In the genomic region with DNA sequence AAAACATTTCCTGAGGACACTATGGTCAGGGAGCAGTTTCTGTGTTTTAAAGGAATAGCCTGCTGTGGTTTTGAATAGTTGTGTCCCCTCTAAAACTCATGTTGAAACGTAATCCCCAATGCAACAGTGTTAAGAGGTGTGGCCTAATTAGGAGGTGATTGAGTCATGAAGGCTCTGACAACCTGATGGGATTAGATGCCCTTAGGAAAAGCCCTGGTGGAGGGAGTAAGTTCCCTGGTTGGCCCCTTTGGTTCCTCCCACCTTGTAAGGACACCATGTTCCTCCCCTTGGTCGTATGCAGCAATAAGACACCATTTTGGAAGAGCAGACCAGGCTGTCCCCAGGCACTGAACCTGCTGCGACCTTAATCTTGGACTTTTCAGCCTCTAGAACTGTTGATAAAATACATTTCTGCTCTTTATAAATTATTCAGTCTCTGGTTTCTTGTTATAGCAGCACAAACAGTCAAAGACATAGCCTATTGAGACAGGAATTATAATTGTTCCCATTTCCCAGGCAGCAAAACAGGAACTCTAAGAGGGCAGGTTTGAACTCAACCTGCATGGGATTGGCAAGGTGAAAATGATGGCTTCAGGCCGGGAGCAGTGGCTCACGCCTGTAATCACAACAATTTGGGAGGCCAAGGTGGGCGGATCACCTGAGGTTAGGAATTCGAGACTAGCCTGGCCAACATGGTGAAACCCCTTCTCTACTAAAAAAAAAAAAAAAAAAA, we compare ENCODE assay signal across 2 cellular contexts.
TF ChIP-seq lines count a peak whose summit lies in the region.

No MANE protein-coding gene starts in this region.

TF ChIP-seq in SK-N-SH, 30 proteins besides CTCF, POLR2A, EP300 and RAD21:
- no peak for TF ChIP-seq MXI1 (IDR thresholded peaks at IDR 0.05; ENCODE audit: low read depth, low read length)

TF ChIP-seq in SK-N-SH treated with all-trans-retinoic acid at 6 μM for 48 hours, 23 proteins besides CTCF, POLR2A, EP300 and RAD21:
- TF ChIP-seq, protein P1, sequence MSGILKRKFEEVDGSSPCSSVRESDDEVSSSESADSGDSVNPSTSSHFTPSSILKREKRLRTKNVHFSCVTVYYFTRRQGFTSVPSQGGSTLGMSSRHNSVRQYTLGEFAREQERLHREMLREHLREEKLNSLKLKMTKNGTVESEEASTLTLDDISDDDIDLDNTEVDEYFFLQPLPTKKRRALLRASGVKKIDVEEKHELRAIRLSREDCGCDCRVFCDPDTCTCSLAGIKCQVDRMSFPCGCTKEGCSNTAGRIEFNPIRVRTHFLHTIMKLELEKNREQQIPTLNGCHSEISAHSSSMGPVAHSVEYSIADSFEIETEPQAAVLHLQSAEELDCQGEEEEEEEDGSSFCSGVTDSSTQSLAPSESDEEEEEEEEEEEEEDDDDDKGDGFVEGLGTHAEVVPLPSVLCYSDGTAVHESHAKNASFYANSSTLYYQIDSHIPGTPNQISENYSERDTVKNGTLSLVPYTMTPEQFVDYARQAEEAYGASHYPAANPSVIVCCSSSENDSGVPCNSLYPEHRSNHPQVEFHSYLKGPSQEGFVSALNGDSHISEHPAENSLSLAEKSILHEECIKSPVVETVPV (CRISPR knock-in tag; IDR thresholded peaks at IDR 0.05), result no peak
- TF ChIP-seq GLIS3 (CRISPR knock-in tag; IDR thresholded peaks at IDR 0.05) (no peak), ZFP3 (CRISPR knock-in tag; IDR thresholded peaks at IDR 0.05) (no peak), ISL1 (CRISPR knock-in tag; IDR thresholded peaks at IDR 0.05) (no peak), ARNTL (CRISPR knock-in tag; IDR thresholded peaks at IDR 0.05; ENCODE audit: borderline replicate concordance, low read depth) (no peak), OSR1 (CRISPR knock-in tag; IDR thresholded peaks at IDR 0.05) (no peak), ZNF565 (CRISPR knock-in tag; conservative IDR thresholded peaks at IDR 0.05; ENCODE audit: low read depth) (no peak), CSDC2 (CRISPR knock-in tag; IDR thresholded peaks at IDR 0.05) (no peak), RARB (CRISPR knock-in tag; IDR thresholded peaks at IDR 0.05) (no peak), TCF4 (CRISPR knock-in tag; IDR thresholded peaks at IDR 0.05; ENCODE audit: borderline replicate concordance) (no peak), BACH2 (CRISPR knock-in tag; IDR thresholded peaks at IDR 0.05; ENCODE audit: borderline replicate concordance) (no peak), ZC3H10 (CRISPR knock-in tag; IDR thresholded peaks at IDR 0.05) (no peak), ESRRG (CRISPR knock-in tag; IDR thresholded peaks at IDR 0.05) (no peak), PPARA (CRISPR knock-in tag; IDR thresholded peaks at IDR 0.05; ENCODE audit: borderline replicate concordance) (no peak), ZNF8 (CRISPR knock-in tag; IDR thresholded peaks at IDR 0.05) (no peak)
- TF ChIP-seq, protein P2, sequence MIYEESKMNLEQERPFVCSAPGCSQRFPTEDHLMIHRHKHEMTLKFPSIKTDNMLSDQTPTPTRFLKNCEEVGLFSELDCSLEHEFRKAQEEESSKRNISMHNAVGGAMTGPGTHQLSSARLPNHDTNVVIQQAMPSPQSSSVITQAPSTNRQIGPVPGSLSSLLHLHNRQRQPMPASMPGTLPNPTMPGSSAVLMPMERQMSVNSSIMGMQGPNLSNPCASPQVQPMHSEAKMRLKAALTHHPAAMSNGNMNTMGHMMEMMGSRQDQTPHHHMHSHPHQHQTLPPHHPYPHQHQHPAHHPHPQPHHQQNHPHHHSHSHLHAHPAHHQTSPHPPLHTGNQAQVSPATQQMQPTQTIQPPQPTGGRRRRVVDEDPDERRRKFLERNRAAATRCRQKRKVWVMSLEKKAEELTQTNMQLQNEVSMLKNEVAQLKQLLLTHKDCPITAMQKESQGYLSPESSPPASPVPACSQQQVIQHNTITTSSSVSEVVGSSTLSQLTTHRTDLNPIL (CRISPR knock-in tag; IDR thresholded peaks at IDR 0.05; ENCODE audit: low read depth), result no peak
- TF ChIP-seq, protein P3, sequence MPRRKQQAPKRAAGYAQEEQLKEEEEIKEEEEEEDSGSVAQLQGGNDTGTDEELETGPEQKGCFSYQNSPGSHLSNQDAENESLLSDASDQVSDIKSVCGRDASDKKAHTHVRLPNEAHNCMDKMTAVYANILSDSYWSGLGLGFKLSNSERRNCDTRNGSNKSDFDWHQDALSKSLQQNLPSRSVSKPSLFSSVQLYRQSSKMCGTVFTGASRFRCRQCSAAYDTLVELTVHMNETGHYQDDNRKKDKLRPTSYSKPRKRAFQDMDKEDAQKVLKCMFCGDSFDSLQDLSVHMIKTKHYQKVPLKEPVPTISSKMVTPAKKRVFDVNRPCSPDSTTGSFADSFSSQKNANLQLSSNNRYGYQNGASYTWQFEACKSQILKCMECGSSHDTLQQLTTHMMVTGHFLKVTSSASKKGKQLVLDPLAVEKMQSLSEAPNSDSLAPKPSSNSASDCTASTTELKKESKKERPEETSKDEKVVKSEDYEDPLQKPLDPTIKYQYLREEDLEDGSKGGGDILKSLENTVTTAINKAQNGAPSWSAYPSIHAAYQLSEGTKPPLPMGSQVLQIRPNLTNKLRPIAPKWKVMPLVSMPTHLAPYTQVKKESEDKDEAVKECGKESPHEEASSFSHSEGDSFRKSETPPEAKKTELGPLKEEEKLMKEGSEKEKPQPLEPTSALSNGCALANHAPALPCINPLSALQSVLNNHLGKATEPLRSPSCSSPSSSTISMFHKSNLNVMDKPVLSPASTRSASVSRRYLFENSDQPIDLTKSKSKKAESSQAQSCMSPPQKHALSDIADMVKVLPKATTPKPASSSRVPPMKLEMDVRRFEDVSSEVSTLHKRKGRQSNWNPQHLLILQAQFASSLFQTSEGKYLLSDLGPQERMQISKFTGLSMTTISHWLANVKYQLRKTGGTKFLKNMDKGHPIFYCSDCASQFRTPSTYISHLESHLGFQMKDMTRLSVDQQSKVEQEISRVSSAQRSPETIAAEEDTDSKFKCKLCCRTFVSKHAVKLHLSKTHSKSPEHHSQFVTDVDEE (CRISPR knock-in tag; IDR thresholded peaks at IDR 0.05), result no peak
- TF ChIP-seq, protein P4, sequence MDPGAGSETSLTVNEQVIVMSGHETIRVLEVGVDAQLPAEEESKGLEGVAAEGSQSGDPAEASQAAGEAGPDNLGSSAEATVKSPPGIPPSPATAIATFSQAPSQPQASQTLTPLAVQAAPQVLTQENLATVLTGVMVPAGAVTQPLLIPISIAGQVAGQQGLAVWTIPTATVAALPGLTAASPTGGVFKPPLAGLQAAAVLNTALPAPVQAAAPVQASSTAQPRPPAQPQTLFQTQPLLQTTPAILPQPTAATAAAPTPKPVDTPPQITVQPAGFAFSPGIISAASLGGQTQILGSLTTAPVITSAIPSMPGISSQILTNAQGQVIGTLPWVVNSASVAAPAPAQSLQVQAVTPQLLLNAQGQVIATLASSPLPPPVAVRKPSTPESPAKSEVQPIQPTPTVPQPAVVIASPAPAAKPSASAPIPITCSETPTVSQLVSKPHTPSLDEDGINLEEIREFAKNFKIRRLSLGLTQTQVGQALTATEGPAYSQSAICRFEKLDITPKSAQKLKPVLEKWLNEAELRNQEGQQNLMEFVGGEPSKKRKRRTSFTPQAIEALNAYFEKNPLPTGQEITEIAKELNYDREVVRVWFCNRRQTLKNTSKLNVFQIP (CRISPR knock-in tag; IDR thresholded peaks at IDR 0.05; ENCODE audit: borderline replicate concordance, low read depth), result no peak
- TF ChIP-seq, protein P5, sequence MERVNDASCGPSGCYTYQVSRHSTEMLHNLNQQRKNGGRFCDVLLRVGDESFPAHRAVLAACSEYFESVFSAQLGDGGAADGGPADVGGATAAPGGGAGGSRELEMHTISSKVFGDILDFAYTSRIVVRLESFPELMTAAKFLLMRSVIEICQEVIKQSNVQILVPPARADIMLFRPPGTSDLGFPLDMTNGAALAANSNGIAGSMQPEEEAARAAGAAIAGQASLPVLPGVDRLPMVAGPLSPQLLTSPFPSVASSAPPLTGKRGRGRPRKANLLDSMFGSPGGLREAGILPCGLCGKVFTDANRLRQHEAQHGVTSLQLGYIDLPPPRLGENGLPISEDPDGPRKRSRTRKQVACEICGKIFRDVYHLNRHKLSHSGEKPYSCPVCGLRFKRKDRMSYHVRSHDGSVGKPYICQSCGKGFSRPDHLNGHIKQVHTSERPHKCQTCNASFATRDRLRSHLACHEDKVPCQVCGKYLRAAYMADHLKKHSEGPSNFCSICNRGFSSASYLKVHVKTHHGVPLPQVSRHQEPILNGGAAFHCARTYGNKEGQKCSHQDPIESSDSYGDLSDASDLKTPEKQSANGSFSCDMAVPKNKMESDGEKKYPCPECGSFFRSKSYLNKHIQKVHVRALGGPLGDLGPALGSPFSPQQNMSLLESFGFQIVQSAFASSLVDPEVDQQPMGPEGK (CRISPR knock-in tag; IDR thresholded peaks at IDR 0.05; ENCODE audit: borderline replicate concordance), result no peak; the same call in 1 of the 2 replicates
